2 cellular contexts compared by ENCODE assay signal in the genomic region with DNA sequence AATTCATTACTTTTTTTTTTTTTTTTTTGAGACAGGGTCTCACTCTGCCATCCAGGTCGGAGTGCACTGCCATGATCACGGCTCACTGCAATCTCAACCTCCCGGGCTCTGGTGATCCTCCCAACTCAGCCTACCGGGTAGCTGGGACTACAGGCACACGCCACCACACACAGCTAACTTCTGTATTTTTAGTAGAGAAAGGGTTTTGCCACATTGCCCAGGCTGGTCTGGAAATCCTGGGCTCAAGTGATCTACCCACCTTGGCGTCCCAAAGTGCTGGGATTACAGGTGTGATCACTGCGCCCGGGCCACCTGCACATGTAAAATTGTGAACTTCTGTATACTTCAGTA.
TF ChIP-seq lines count a peak whose summit lies in the region.

No MANE protein-coding gene starts in this region.

TF ChIP-seq in SK-N-SH, 30 proteins besides CTCF, POLR2A, EP300 and RAD21:
- TF ChIP-seq RFX5 (IDR thresholded peaks at IDR 0.05; ENCODE audit: low read length) = 0 out of 2 replicates have a peak, but pooled peaks have one; percentile 2

TF ChIP-seq in K562, 482 proteins besides CTCF, POLR2A, EP300 and RAD21:
- TF ChIP-seq, protein P1, sequence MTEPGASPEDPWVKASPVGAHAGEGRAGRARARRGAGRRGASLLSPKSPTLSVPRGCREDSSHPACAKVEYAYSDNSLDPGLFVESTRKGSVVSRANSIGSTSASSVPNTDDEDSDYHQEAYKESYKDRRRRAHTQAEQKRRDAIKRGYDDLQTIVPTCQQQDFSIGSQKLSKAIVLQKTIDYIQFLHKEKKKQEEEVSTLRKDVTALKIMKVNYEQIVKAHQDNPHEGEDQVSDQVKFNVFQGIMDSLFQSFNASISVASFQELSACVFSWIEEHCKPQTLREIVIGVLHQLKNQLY (CRISPR knock-in tag; conservative IDR thresholded peaks at IDR 0.05) = 0 out of 4 replicates have a peak, but pooled peaks of 1 of the 2 experiments have one; percentile 19
- TF ChIP-seq, protein P2, sequence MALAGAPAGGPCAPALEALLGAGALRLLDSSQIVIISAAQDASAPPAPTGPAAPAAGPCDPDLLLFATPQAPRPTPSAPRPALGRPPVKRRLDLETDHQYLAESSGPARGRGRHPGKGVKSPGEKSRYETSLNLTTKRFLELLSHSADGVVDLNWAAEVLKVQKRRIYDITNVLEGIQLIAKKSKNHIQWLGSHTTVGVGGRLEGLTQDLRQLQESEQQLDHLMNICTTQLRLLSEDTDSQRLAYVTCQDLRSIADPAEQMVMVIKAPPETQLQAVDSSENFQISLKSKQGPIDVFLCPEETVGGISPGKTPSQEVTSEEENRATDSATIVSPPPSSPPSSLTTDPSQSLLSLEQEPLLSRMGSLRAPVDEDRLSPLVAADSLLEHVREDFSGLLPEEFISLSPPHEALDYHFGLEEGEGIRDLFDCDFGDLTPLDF (CRISPR knock-in tag; IDR thresholded peaks at IDR 0.05) = 0 out of 2 replicates have a peak, but pooled peaks have one; percentile 23
- TF ChIP-seq KDM5B (IDR thresholded peaks at IDR 0.05; ENCODE audit: insufficient replicate concordance, low read depth, low read length) = peak; percentile 36
- TF ChIP-seq SIX5 (IDR thresholded peaks at IDR 0.05; ENCODE audit: borderline replicate concordance in 1 of 2, insufficient read depth in 1 of 2, low read depth in 1 of 2, low read length in 2 of 2) = peak in 1 of 2 experiments; percentile 18; a peak in 1 of 4 replicates
